In genomic region chr1:155895617-155896016, GRCh38 we compare ENCODE assay signal across 2 cellular contexts. TPM values are rescaled to one million over a fixed set of nuclear protein-coding genes. Genes with fewer than 3 reads are reported as not detected.
"Had no signal": no experiment of that assay in that cellular context is flagged by ENCODE, and none has a peak within 500 bp of the region (broad histone marks: within the 10 kb centered on the region; RNA-seq: fewer than 3 reads in every experiment).

No MANE protein-coding gene starts in this region.

RNA-seq across cellular contexts. Expression of gene RXFP4, which starts 45.8 kb away (rescaled TPM):
- total RNA-seq: NCI-H460, Right ventricle myocardium inferior had no signal
